In genomic region chr12:111775205-111776193, GRCh38 we compare ENCODE assay signal across 7 cellular contexts. TPM values are rescaled to one million over a fixed set of nuclear protein-coding genes. Genes with fewer than 3 reads are reported as not detected.
DNase-seq lines count a peak whose midpoint lies in the region; ATAC-seq and TF ChIP-seq lines count a peak whose summit lies in the region.

No MANE protein-coding gene starts in this region.

- WGBS in ovary, 3 donors, result 2 to 4% (median 4%) methylated on average over 15 of the region's 15 CpGs

- no peak overlapping the region for H3K4me3 ChIP-seq in ovary

- no peak for TF ChIP-seq POLR2A in ovary (IDR thresholded peaks at IDR 0.05)

- TF ChIP-seq CTCF in ovary (IDR thresholded peaks at IDR 0.05), result no peak

- no peaks in the 10 kb centered on the region for H3K27me3 ChIP-seq in ovary

- no peaks in the 10 kb centered on the region for H3K36me3 ChIP-seq in ovary

- DNase-seq in GM19240 (ENCODE audit: insufficient read length, low spot score), result peak; percentile 53
- peak; percentile 38 for DNase-seq in SW480 (ENCODE audit: low spot score)
- DNase-seq in fibroblast of the conjunctiva (ENCODE audit: low read depth), result peak; percentile 37
- DNase-seq in ovary, result peak; percentile 79 to 86 (median 85)
- no peak for DNase-seq in stimulated activated CD4-positive, alpha-beta T cell treated with anti-CD3 and anti-CD28 coated beads, Interleukin-2, amount 100 ng/mL, for 48 hours

- intact Hi-C loops in ovary (cut with DNase I), result no loop called here

- H3K4me1 ChIP-seq in ovary (ENCODE audit: insufficient read depth), result peaks cover 29% of the 10 kb centered on the region

- ATAC-seq in HG03558 (IDR thresholded peaks at IDR 0.05; ENCODE audit: extremely low read depth, unreplicated experiment), result peak; percentile 48
- no peak for ATAC-seq in GM19324 (IDR thresholded peaks at IDR 0.05; ENCODE audit: low FRiP score, unreplicated experiment)

- no peak for TF ChIP-seq EP300 in ovary (IDR thresholded peaks at IDR 0.05)

- no peaks in the 10 kb centered on the region for H3K9me3 ChIP-seq in ovary

- H3K27ac ChIP-seq in ovary, result peak overlapping the region; percentile 67 to 86

RNA-seq across cellular contexts. Expression of gene ALDH2, which starts 8.8 kb away (rescaled TPM):
- total RNA-seq in ovary, result 100 to 1,000 TPM in 5 of 7 donors, 10 to 100 TPM in 2; 46.7 to 154 (median 120) TPM
- 100 to 1,000 TPM in 1 of 2 donors, 10 to 100 TPM in 1; 59.2 to 115 TPM for polyA plus RNA-seq in ovary

Comparison
In these comparisons a context has a peak if more than half of its experiments do, and no peak if none do; other contexts are left out.
1. DNase-seq: peak in GM19240 (single experiment), SW480 (single experiment), fibroblast of the conjunctiva (single experiment) and ovary (5 of 5); none in stimulated activated CD4-positive, alpha-beta T cell treated with anti-CD3 and anti-CD28 coated beads, Interleukin-2, amount 100 ng/mL, for 48 hours (0 of 2).